11 cellular contexts compared by ENCODE assay signal in genomic region chr12:14836336-14837210, GRCh38. TPM values are rescaled to one million over a fixed set of nuclear protein-coding genes. Genes with fewer than 3 reads are reported as not detected.
DNase-seq lines count a peak whose midpoint lies in the region; ATAC-seq and TF ChIP-seq lines count a peak whose summit lies in the region.
"Had no signal": no experiment of that assay in that cellular context is flagged by ENCODE, and none has a peak within 500 bp of the region (broad histone marks: within the 10 kb centered on the region; RNA-seq: fewer than 3 reads in every experiment).

No MANE protein-coding gene starts in this region.

- TF ChIP-seq CTCF in left ventricle myocardium inferior (IDR thresholded peaks at IDR 0.05; ENCODE audit: borderline replicate concordance) (no peak), upper lobe of left lung (IDR thresholded peaks at IDR 0.05) (no peak)

- no peak for TF ChIP-seq EP300 in upper lobe of left lung (IDR thresholded peaks at IDR 0.05)

- peaks cover 5% of the 10 kb centered on the region for H3K9me3 ChIP-seq in left ventricle myocardium inferior (replicated peaks)
- no peaks in the 10 kb centered on the region for H3K9me3 ChIP-seq in upper lobe of left lung

- CTCF ChIA-PET in activated CD4-positive, alpha-beta T cell treated with anti-CD3 and anti-CD28 coated beads for 36 hours (lab: Charles Lee) = interaction anchor here (1.1 to 1.6 kb wide), 2 partner anchors 9 to 11 kb away, joined by 3 read pairs; no protein-coding TSS in a partner anchor

- no peak overlapping the region for H3K27ac Mint-ChIP-seq in activated CD4-positive, alpha-beta T cell treated with anti-CD3 and anti-CD28 coated beads for 36 hours
- H3K27ac Mint-ChIP-seq: activated CD4-positive, alpha-beta memory T cell treated with anti-CD3 and anti-CD28 coated beads, Interleukin-2, amount 10 ng/mL, durations not matched to agents 7 days and 5 days; IgD-negative memory B cell had no signal

- no peaks in the 10 kb centered on the region for H3K36me3 Mint-ChIP-seq in activated CD4-positive, alpha-beta T cell treated with anti-CD3 and anti-CD28 coated beads for 36 hours (ENCODE audit: low read depth)
- H3K36me3 Mint-ChIP-seq: IgD-negative memory B cell had no signal

- WGBS in upper lobe of left lung, 2 donors = 71 to 81% methylated on average over 7 of the region's 7 CpGs

- H3K4me1 Mint-ChIP-seq in activated CD4-positive, alpha-beta T cell treated with anti-CD3 and anti-CD28 coated beads for 36 hours = no peaks in the 10 kb centered on the region
- H3K4me1 Mint-ChIP-seq: activated CD4-positive, alpha-beta memory T cell treated with anti-CD3 and anti-CD28 coated beads, Interleukin-2, amount 10 ng/mL, durations not matched to agents 7 days and 5 days had no signal

- H3K4me3 ChIP-seq in left ventricle myocardium inferior (no peak overlapping the region), upper lobe of left lung (no peak overlapping the region)

- POLR2A ChIA-PET in activated CD4-positive, alpha-beta T cell treated with anti-CD3 and anti-CD28 coated beads for 36 hours (lab: Charles Lee) = interaction anchor here (0.6 kb wide), 1 partner anchor 66 kb away, joined by 3 read pairs; no protein-coding TSS in a partner anchor

- H3K4me1 ChIP-seq in left ventricle myocardium inferior (peaks cover 40% of the 10 kb centered on the region), upper lobe of left lung (peaks cover 5 to 21% (median 12%) of the 10 kb centered on the region in 4 donors)

- H3K27ac ChIP-seq in left ventricle myocardium inferior (replicated peaks) (peak overlapping the region; percentile 38), upper lobe of left lung (no peak overlapping the region)

- H3K4me3 Mint-ChIP-seq in activated CD4-positive, alpha-beta T cell treated with anti-CD3 and anti-CD28 coated beads for 36 hours = no peak overlapping the region
- H3K4me3 Mint-ChIP-seq: activated CD4-positive, alpha-beta memory T cell treated with anti-CD3 and anti-CD28 coated beads, Interleukin-2, amount 10 ng/mL, durations not matched to agents 7 days and 5 days; IgD-negative memory B cell had no signal

- no peak for TF ChIP-seq POLR2A in upper lobe of left lung (IDR thresholded peaks at IDR 0.05)

- ATAC-seq in activated CD4-positive, alpha-beta T cell treated with anti-CD3 and anti-CD28 coated beads for 36 hours = peak; percentile 47
- ATAC-seq in upper lobe of left lung (ENCODE audit: low FRiP score in 2 of 2) (peak; percentile 46 to 92), GM19351 (IDR thresholded peaks at IDR 0.05; ENCODE audit: unreplicated experiment) (no peak)

- intact Hi-C loops in activated CD4-positive, alpha-beta T cell treated with anti-CD3 and anti-CD28 coated beads for 36 hours (cut with DNase I, micrococcal nuclease) = no loop called here
- intact Hi-C loops in left ventricle myocardium inferior (cut with micrococcal nuclease) = no loop called here

- no peak for DNase-seq in activated CD4-positive, alpha-beta T cell treated with anti-CD3 and anti-CD28 coated beads for 36 hours
- DNase-seq in activated CD4-positive, alpha-beta T cell treated with anti-CD3 and anti-CD28 coated beads, Interleukin-2, amount 50 U/mL, for 48 hours = no peak
- DNase-seq in amniotic epithelial cell (ENCODE audit: low read depth) = peak; percentile 96
- no peak for DNase-seq in left ventricle myocardium inferior
- DNase-seq in upper lobe of left lung = no peak
- no peak for DNase-seq in NCI-H1105 treated with DMSO at 0.1 percent for 48 hours (lab: John Stamatoyannopoulos, UW)
- DNase-seq in NCI-H2029 (lab: John Stamatoyannopoulos, UW) = no peak
- DNase-seq: activated CD4-positive, alpha-beta memory T cell treated with anti-CD3 and anti-CD28 coated beads, Interleukin-2, amount 10 ng/mL, durations not matched to agents 7 days and 5 days; kidney had no signal

- H3K27me3 Mint-ChIP-seq in activated CD4-positive, alpha-beta T cell treated with anti-CD3 and anti-CD28 coated beads for 36 hours = peaks cover 18% of the 10 kb centered on the region

- no peaks in the 10 kb centered on the region for H3K36me3 ChIP-seq in left ventricle myocardium inferior
- H3K36me3 ChIP-seq in upper lobe of left lung = no peaks in the 10 kb centered on the region

- no peaks in the 10 kb centered on the region for H3K27me3 ChIP-seq in left ventricle myocardium inferior (ENCODE audit: low read depth)
- no peaks in the 10 kb centered on the region for H3K27me3 ChIP-seq in upper lobe of left lung

- no peaks in the 10 kb centered on the region for H3K9me3 Mint-ChIP-seq in activated CD4-positive, alpha-beta T cell treated with anti-CD3 and anti-CD28 coated beads for 36 hours (ENCODE audit: low read depth)
- H3K9me3 Mint-ChIP-seq: activated CD4-positive, alpha-beta memory T cell treated with anti-CD3 and anti-CD28 coated beads, Interleukin-2, amount 10 ng/mL, durations not matched to agents 7 days and 5 days; IgD-negative memory B cell had no signal

RNA-seq across cellular contexts. Expression of gene ART4, which starts 6.8 kb away (rescaled TPM):
- total RNA-seq in activated CD4-positive, alpha-beta T cell treated with anti-CD3 and anti-CD28 coated beads for 36 hours = not detected
- total RNA-seq in left ventricle myocardium inferior (5.0 TPM), upper lobe of left lung (1 to 10 TPM in 4 of 6 donors, under 1 TPM in 2; 0.55 to 5.8 (median 2.1) TPM)
- total RNA-seq: activated CD4-positive, alpha-beta memory T cell treated with anti-CD3 and anti-CD28 coated beads, Interleukin-2, amount 10 ng/mL, durations not matched to agents 7 days and 5 days had no signal

RNA-seq across cellular contexts. Expression of gene SMCO3, which starts 22.6 kb away (rescaled TPM):
- not detected for total RNA-seq in activated CD4-positive, alpha-beta T cell treated with anti-CD3 and anti-CD28 coated beads for 36 hours
- total RNA-seq in left ventricle myocardium inferior (0.14 TPM), upper lobe of left lung (1 to 10 TPM in 4 of 6 donors, under 1 TPM in 2; 0.33 to 3.1 (median 1.1) TPM)
- total RNA-seq: activated CD4-positive, alpha-beta memory T cell treated with anti-CD3 and anti-CD28 coated beads, Interleukin-2, amount 10 ng/mL, durations not matched to agents 7 days and 5 days had no signal

RNA-seq across cellular contexts. Expression of gene C12orf60, which starts 33.1 kb away (rescaled TPM):
- total RNA-seq in activated CD4-positive, alpha-beta T cell treated with anti-CD3 and anti-CD28 coated beads for 36 hours = 1 to 10 TPM; 2.9 to 3.0 TPM
- total RNA-seq in left ventricle myocardium inferior (1.9 TPM), upper lobe of left lung (1 to 10 TPM in 2 of 6 donors, under 1 TPM in 3, not detected in 1; 0.33 to 3.4 (median 0.94) TPM)

RNA-seq across cellular contexts. Expression of gene WBP11, which starts 33.3 kb away (rescaled TPM):
- total RNA-seq in activated CD4-positive, alpha-beta T cell treated with anti-CD3 and anti-CD28 coated beads for 36 hours = 100 to 1,000 TPM; 143 to 193 TPM
- total RNA-seq in left ventricle myocardium inferior (49.7 TPM), upper lobe of left lung (10 to 100 TPM; 18.2 to 45.0 (median 25.3) TPM)

RNA-seq across cellular contexts. Expression of gene MGP, which starts 49.1 kb away (rescaled TPM):
- total RNA-seq in activated CD4-positive, alpha-beta T cell treated with anti-CD3 and anti-CD28 coated beads for 36 hours = not detected
- total RNA-seq in left ventricle myocardium inferior (497 TPM), upper lobe of left lung (100 to 1,000 TPM in 5 of 6 donors, 10 to 100 TPM in 1; 47.1 to 660 (median 286) TPM)
- total RNA-seq: activated CD4-positive, alpha-beta memory T cell treated with anti-CD3 and anti-CD28 coated beads, Interleukin-2, amount 10 ng/mL, durations not matched to agents 7 days and 5 days had no signal
